ENCODE assay signal across 1 cellular context in genomic region chr2:191573216-191573615, GRCh38.
TF ChIP-seq lines count a peak whose summit lies in the region.

No MANE protein-coding gene starts in this region.

TF ChIP-seq in IMR-90, 13 proteins besides CTCF, POLR2A, EP300 and RAD21 (continued from another document):
- TF ChIP-seq RCOR1 (IDR thresholded peaks at IDR 0.05; ENCODE audit: insufficient replicate concordance, low read length): no peak
- no peak for TF ChIP-seq MXI1 (IDR thresholded peaks at IDR 0.05; ENCODE audit: borderline replicate concordance, low read depth, low read length)
- TF ChIP-seq FOS (IDR thresholded peaks at IDR 0.05; ENCODE audit: low read depth, low read length): no peak
- no peak for TF ChIP-seq BHLHE40 (IDR thresholded peaks at IDR 0.05; ENCODE audit: low read depth, low read length)
- TF ChIP-seq RFX5 (IDR thresholded peaks at IDR 0.05; ENCODE audit: low read depth, low read length): no peak
- TF ChIP-seq CHD1 (IDR thresholded peaks at IDR 0.05; ENCODE audit: low read depth, low read length): no peak
- TF ChIP-seq, protein P1, sequence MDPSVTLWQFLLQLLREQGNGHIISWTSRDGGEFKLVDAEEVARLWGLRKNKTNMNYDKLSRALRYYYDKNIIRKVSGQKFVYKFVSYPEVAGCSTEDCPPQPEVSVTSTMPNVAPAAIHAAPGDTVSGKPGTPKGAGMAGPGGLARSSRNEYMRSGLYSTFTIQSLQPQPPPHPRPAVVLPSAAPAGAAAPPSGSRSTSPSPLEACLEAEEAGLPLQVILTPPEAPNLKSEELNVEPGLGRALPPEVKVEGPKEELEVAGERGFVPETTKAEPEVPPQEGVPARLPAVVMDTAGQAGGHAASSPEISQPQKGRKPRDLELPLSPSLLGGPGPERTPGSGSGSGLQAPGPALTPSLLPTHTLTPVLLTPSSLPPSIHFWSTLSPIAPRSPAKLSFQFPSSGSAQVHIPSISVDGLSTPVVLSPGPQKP (IDR thresholded peaks at IDR 0.05; ENCODE audit: borderline replicate concordance, low read depth, low read length): no peak
- TF ChIP-seq SMC3 (IDR thresholded peaks at IDR 0.05; ENCODE audit: low read depth, low read length): no peak
